1 cellular context compared by ENCODE assay signal in genomic region chr7:151123485-151124204, GRCh38.
A peak's percentile ranks its signal among the peaks of the same experiment; 100 is the strongest.
TF ChIP-seq lines count a peak whose summit lies in the region.

No MANE protein-coding gene starts in this region.

TF ChIP-seq in HEK293, 187 proteins besides CTCF, POLR2A, EP300 and RAD21 (continued from another document and continues in another):
- TF ChIP-seq EGR2 (tag by site-specific recombination; IDR thresholded peaks at IDR 0.05; ENCODE audit: low read depth): no peak
- TF ChIP-seq REST (tag by site-specific recombination; IDR thresholded peaks at IDR 0.05): no peak
- TF ChIP-seq HOXC10 (CRISPR knock-in tag; IDR thresholded peaks at IDR 0.05): no peak
- TF ChIP-seq ZNF692 (tag by site-specific recombination; IDR thresholded peaks at IDR 0.05): 0 out of 2 replicates have a peak, but pooled peaks have one; percentile 24
- TF ChIP-seq WT1 (tag by site-specific recombination; IDR thresholded peaks at IDR 0.05): no peak; the same call in 1 of the 2 replicates
- no peak for TF ChIP-seq ZNF10 (tag by site-specific recombination; IDR thresholded peaks at IDR 0.05)
- TF ChIP-seq, protein P1, sequence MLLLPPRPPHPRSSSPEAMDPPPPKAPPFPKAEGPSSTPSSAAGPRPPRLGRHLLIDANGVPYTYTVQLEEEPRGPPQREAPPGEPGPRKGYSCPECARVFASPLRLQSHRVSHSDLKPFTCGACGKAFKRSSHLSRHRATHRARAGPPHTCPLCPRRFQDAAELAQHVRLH (tag by site-specific recombination; IDR thresholded peaks at IDR 0.05): no peak
- TF ChIP-seq ZNF677 (tag by site-specific recombination; IDR thresholded peaks at IDR 0.05): no peak
- no peak for TF ChIP-seq ZNF398 (tag by site-specific recombination; IDR thresholded peaks at IDR 0.05)
- TF ChIP-seq ZNF394 (tag by site-specific recombination; IDR thresholded peaks at IDR 0.05; ENCODE audit: borderline replicate concordance): peak; percentile 41; the same call in 1 of the 2 replicates
- no peak for TF ChIP-seq KLF10 (tag by site-specific recombination; IDR thresholded peaks at IDR 0.05)
- no peak for TF ChIP-seq ZNF560 (tag by site-specific recombination; IDR thresholded peaks at IDR 0.05; ENCODE audit: borderline replicate concordance)
- no peak for TF ChIP-seq MZF1 (tag by site-specific recombination; IDR thresholded peaks at IDR 0.05; ENCODE audit: borderline replicate concordance)
- no peak for TF ChIP-seq ZXDB (tag by site-specific recombination; IDR thresholded peaks at IDR 0.05)
- no peak for TF ChIP-seq ZNF23 (tag by site-specific recombination; IDR thresholded peaks at IDR 0.05; ENCODE audit: borderline replicate concordance)
- peak; percentile 84 for TF ChIP-seq ZNF660 (tag by site-specific recombination; IDR thresholded peaks at IDR 0.05)
- no peak for TF ChIP-seq ZNF830 (tag by site-specific recombination; IDR thresholded peaks at IDR 0.05; ENCODE audit: low read depth)
- TF ChIP-seq YY2 (tag by site-specific recombination; IDR thresholded peaks at IDR 0.05): no peak
- TF ChIP-seq ZIC2 (tag by site-specific recombination; IDR thresholded peaks at IDR 0.05): no peak; the same call in 1 of the 2 replicates
- TF ChIP-seq ZNF48 (tag by site-specific recombination; IDR thresholded peaks at IDR 0.05): no peak
- TF ChIP-seq, protein P2, sequence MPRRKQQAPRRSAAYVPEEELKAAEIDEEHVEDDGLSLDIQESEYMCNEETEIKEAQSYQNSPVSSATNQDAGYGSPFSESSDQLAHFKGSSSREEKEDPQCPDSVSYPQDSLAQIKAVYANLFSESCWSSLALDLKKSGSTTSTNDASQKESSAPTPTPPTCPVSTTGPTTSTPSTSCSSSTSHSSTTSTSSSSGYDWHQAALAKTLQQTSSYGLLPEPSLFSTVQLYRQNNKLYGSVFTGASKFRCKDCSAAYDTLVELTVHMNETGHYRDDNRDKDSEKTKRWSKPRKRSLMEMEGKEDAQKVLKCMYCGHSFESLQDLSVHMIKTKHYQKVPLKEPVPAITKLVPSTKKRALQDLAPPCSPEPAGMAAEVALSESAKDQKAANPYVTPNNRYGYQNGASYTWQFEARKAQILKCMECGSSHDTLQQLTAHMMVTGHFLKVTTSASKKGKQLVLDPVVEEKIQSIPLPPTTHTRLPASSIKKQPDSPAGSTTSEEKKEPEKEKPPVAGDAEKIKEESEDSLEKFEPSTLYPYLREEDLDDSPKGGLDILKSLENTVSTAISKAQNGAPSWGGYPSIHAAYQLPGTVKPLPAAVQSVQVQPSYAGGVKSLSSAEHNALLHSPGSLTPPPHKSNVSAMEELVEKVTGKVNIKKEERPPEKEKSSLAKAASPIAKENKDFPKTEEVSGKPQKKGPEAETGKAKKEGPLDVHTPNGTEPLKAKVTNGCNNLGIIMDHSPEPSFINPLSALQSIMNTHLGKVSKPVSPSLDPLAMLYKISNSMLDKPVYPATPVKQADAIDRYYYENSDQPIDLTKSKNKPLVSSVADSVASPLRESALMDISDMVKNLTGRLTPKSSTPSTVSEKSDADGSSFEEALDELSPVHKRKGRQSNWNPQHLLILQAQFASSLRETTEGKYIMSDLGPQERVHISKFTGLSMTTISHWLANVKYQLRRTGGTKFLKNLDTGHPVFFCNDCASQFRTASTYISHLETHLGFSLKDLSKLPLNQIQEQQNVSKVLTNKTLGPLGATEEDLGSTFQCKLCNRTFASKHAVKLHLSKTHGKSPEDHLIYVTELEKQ (tag by site-specific recombination; IDR thresholded peaks at IDR 0.05; ENCODE audit: borderline replicate concordance): no peak
- TF ChIP-seq ZBTB20 (tag by site-specific recombination; IDR thresholded peaks at IDR 0.05): peak; percentile 15; the same call in 1 of the 2 replicates
- TF ChIP-seq ZBTB7A (tag by site-specific recombination; IDR thresholded peaks at IDR 0.05; ENCODE audit: low read depth): no peak
- no peak for TF ChIP-seq BCL11B (tag by site-specific recombination; IDR thresholded peaks at IDR 0.05; ENCODE audit: low read depth)
- TF ChIP-seq ZNF501 (tag by site-specific recombination; IDR thresholded peaks at IDR 0.05): peak; percentile 64; the same call in 1 of the 2 replicates
- TF ChIP-seq, protein P3, sequence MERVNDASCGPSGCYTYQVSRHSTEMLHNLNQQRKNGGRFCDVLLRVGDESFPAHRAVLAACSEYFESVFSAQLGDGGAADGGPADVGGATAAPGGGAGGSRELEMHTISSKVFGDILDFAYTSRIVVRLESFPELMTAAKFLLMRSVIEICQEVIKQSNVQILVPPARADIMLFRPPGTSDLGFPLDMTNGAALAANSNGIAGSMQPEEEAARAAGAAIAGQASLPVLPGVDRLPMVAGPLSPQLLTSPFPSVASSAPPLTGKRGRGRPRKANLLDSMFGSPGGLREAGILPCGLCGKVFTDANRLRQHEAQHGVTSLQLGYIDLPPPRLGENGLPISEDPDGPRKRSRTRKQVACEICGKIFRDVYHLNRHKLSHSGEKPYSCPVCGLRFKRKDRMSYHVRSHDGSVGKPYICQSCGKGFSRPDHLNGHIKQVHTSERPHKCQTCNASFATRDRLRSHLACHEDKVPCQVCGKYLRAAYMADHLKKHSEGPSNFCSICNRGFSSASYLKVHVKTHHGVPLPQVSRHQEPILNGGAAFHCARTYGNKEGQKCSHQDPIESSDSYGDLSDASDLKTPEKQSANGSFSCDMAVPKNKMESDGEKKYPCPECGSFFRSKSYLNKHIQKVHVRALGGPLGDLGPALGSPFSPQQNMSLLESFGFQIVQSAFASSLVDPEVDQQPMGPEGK (tag by site-specific recombination; IDR thresholded peaks at IDR 0.05): no peak
- no peak for TF ChIP-seq ZNF529 (tag by site-specific recombination; IDR thresholded peaks at IDR 0.05; ENCODE audit: insufficient replicate concordance)
- TF ChIP-seq ZNF239 (tag by site-specific recombination; IDR thresholded peaks at IDR 0.05): no peak
- TF ChIP-seq ZNF610 (tag by site-specific recombination; IDR thresholded peaks at IDR 0.05; ENCODE audit: borderline replicate concordance): no peak
- no peak for TF ChIP-seq ZNF140 (tag by site-specific recombination; IDR thresholded peaks at IDR 0.05)
- TF ChIP-seq ZNF837 (tag by site-specific recombination; IDR thresholded peaks at IDR 0.05): no peak
- TF ChIP-seq GLI2 (tag by site-specific recombination; IDR thresholded peaks at IDR 0.05; ENCODE audit: borderline replicate concordance, low read depth): no peak
- TF ChIP-seq ZNF121 (tag by site-specific recombination; IDR thresholded peaks at IDR 0.05): no peak
- no peak for TF ChIP-seq MEIS1 (CRISPR knock-in tag; IDR thresholded peaks at IDR 0.05; ENCODE audit: borderline replicate concordance)
- no peak for TF ChIP-seq KLF16 (tag by site-specific recombination; IDR thresholded peaks at IDR 0.05)
- no peak for TF ChIP-seq ZNF174 (tag by site-specific recombination; IDR thresholded peaks at IDR 0.05)
- no peak for TF ChIP-seq PRDM1 (tag by site-specific recombination; IDR thresholded peaks at IDR 0.05)
- no peak for TF ChIP-seq BCL11A (tag by site-specific recombination; IDR thresholded peaks at IDR 0.05; ENCODE audit: low read depth)
- TF ChIP-seq ZSCAN23 (tag by site-specific recombination; IDR thresholded peaks at IDR 0.05): no peak
- no peak for TF ChIP-seq ZNF843 (tag by site-specific recombination; IDR thresholded peaks at IDR 0.05)
- no peak for TF ChIP-seq ZNF311 (tag by site-specific recombination; IDR thresholded peaks at IDR 0.05; ENCODE audit: borderline replicate concordance)
- no peak for TF ChIP-seq ZNF423 (tag by site-specific recombination; IDR thresholded peaks at IDR 0.05)
- no peak for TF ChIP-seq ELK4 (IDR thresholded peaks at IDR 0.05; ENCODE audit: borderline replicate concordance, low read depth, low read length)
- TF ChIP-seq, protein P4, sequence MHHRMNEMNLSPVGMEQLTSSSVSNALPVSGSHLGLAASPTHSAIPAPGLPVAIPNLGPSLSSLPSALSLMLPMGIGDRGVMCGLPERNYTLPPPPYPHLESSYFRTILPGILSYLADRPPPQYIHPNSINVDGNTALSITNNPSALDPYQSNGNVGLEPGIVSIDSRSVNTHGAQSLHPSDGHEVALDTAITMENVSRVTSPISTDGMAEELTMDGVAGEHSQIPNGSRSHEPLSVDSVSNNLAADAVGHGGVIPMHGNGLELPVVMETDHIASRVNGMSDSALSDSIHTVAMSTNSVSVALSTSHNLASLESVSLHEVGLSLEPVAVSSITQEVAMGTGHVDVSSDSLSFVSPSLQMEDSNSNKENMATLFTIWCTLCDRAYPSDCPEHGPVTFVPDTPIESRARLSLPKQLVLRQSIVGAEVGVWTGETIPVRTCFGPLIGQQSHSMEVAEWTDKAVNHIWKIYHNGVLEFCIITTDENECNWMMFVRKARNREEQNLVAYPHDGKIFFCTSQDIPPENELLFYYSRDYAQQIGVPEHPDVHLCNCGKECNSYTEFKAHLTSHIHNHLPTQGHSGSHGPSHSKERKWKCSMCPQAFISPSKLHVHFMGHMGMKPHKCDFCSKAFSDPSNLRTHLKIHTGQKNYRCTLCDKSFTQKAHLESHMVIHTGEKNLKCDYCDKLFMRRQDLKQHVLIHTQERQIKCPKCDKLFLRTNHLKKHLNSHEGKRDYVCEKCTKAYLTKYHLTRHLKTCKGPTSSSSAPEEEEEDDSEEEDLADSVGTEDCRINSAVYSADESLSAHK (tag by site-specific recombination; IDR thresholded peaks at IDR 0.05): no peak
- no peak for TF ChIP-seq ZNF248 (tag by site-specific recombination; IDR thresholded peaks at IDR 0.05)
- TF ChIP-seq, protein P5, sequence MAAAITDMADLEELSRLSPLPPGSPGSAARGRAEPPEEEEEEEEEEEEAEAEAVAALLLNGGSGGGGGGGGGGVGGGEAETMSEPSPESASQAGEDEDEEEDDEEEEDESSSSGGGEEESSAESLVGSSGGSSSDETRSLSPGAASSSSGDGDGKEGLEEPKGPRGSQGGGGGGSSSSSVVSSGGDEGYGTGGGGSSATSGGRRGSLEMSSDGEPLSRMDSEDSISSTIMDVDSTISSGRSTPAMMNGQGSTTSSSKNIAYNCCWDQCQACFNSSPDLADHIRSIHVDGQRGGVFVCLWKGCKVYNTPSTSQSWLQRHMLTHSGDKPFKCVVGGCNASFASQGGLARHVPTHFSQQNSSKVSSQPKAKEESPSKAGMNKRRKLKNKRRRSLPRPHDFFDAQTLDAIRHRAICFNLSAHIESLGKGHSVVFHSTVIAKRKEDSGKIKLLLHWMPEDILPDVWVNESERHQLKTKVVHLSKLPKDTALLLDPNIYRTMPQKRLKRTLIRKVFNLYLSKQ (tag by site-specific recombination; IDR thresholded peaks at IDR 0.05; ENCODE audit: borderline replicate concordance): no peak
- peak; percentile 97 for TF ChIP-seq ZNF654 (tag by site-specific recombination; IDR thresholded peaks at IDR 0.05; ENCODE audit: low read depth)
- no peak for TF ChIP-seq YY1 (tag by site-specific recombination; IDR thresholded peaks at IDR 0.05)
- TF ChIP-seq ZSCAN30 (tag by site-specific recombination; IDR thresholded peaks at IDR 0.05): peak; percentile 74
- TF ChIP-seq ZFP69B (tag by site-specific recombination; IDR thresholded peaks at IDR 0.05): no peak
